ENCODE assay signal across 23 cellular contexts in genomic region chr10:57300718-57301117, GRCh38.
A peak's percentile ranks its signal among the peaks of the same experiment; 100 is the strongest.
DNase-seq lines count a peak whose midpoint lies in the region; ATAC-seq, FAIRE-seq and TF ChIP-seq lines count a peak whose summit lies in the region.
"Had no signal": no experiment of that assay in that cellular context is flagged by ENCODE, and none has a peak within 500 bp of the region (broad histone marks: within the 10 kb centered on the region; RNA-seq: fewer than 3 reads in every experiment).

No MANE protein-coding gene starts in this region.

- H3K27me3 Mint-ChIP-seq in activated CD4-positive, alpha-beta memory T cell treated with anti-CD3 and anti-CD28 coated beads, Interleukin-2, amount 10 ng/mL, durations not matched to agents 7 days and 5 days, result no peaks in the 10 kb centered on the region
- H3K27me3 Mint-ChIP-seq: B cell; CD4-positive, CD25-positive, alpha-beta regulatory T cell had no signal

- no peak overlapping the region for H2AK5ac ChIP-seq in IMR-90 (ENCODE audit: low read depth, low read length)

- intact Hi-C loops in IMR-90 (cut with micrococcal nuclease) (no loop called here), kidney (cut with DNase I) (no loop called here), thyroid gland (cut with DNase I) (no loop called here)

- H2BK20ac ChIP-seq in IMR-90 (ENCODE audit: low read depth, low read length), result no peak overlapping the region

- WGBS in IMR-90 (ENCODE audit: extremely low coverage in 2 of 2, insufficient read length in 1 of 2), 2 experiments, result no CpG with 5 or more reads among the region's 3 CpGs
- WGBS in thyroid gland, 2 donors, result 88 to 93% methylated on average over 3 of the region's 3 CpGs

- H4K91ac ChIP-seq in IMR-90 (ENCODE audit: insufficient read depth, low read depth, low read length), result no peak overlapping the region

- H3K9me1 ChIP-seq in IMR-90 (ENCODE audit: insufficient read depth, low read length), result no peaks in the 10 kb centered on the region

- dilution Hi-C loops in IMR-90 (cut with HindIII; ENCODE audit: low sequenced_read_pairs, unreplicated experiment), result no loop called here

- H2BK5ac ChIP-seq in IMR-90 (ENCODE audit: low read depth, low read length, poor library complexity, severe bottlenecking), result no peak overlapping the region

- no peak overlapping the region for H3K23ac ChIP-seq in IMR-90 (ENCODE audit: low read depth, low read length)

- H3K4me1 ChIP-seq in IMR-90 (ENCODE audit: control insufficient read depth, insufficient read depth, low read length) (no peaks in the 10 kb centered on the region), kidney (ENCODE audit: control insufficient read depth in 1 of 2, insufficient read depth in 1 of 2, low read depth in 1 of 2, low read length in 2 of 2) (no peaks in the 10 kb centered on the region), thyroid gland (no peaks in the 10 kb centered on the region)
- H3K4me1 ChIP-seq: BLaER1 had no signal

- no peaks in the 10 kb centered on the region for H3K36me3 Mint-ChIP-seq in activated CD4-positive, alpha-beta memory T cell treated with anti-CD3 and anti-CD28 coated beads, Interleukin-2, amount 10 ng/mL, durations not matched to agents 7 days and 5 days (ENCODE audit: low read depth)
- H3K36me3 Mint-ChIP-seq: CD4-positive, CD25-positive, alpha-beta regulatory T cell; CD8-positive, alpha-beta T cell had no signal

- H2BK120ac ChIP-seq in IMR-90 (ENCODE audit: low read depth, low read length), result no peak overlapping the region

- POLR2A ChIA-PET in IMR-90 (lab: Charles Lee; ENCODE audit: unreplicated experiment), result no interaction called here
- POLR2A ChIA-PET in activated CD4-positive, alpha-beta memory T cell treated with anti-CD3 and anti-CD28 coated beads, Interleukin-2, amount 10 ng/mL, durations not matched to agents 7 days and 5 days (lab: Charles Lee), result no interaction called here

- no peak overlapping the region for H4K5ac ChIP-seq in IMR-90 (ENCODE audit: low read depth, low read length)

- no peaks in the 10 kb centered on the region for H3K27me3 ChIP-seq in IMR-90 (ENCODE audit: control insufficient read depth, insufficient read depth, low read length)
- no peaks in the 10 kb centered on the region for H3K27me3 ChIP-seq in thyroid gland
- H3K27me3 ChIP-seq: BLaER1 had no signal

- H3K4ac ChIP-seq in IMR-90 (ENCODE audit: low read depth, low read length), result no peak overlapping the region

- TF ChIP-seq CTCF in IMR-90 (conservative IDR thresholded peaks at IDR 0.05; ENCODE audit: low read depth, low read length) (no peak), kidney (IDR thresholded peaks at IDR 0.05; ENCODE audit: borderline replicate concordance, extremely low read depth, insufficient read depth) (no peak), thyroid gland (IDR thresholded peaks at IDR 0.05) (no peak)

- FAIRE-seq in A204.1 (lab: Jason Lieb, UNC), result peak; percentile 27
- peak; percentile 11 for FAIRE-seq in kidney (lab: Jason Lieb, UNC)
- FAIRE-seq: D721Med, GM12878, GM19239, H1 had no signal

- BruUV-seq in IMR-90 (replicated peaks; lab: Mats Ljungman, UMichigan), result no TSS peak

- no peak overlapping the region for H3K14ac ChIP-seq in IMR-90 (replicated peaks; ENCODE audit: low read depth, low read length)

- H3K4me2 ChIP-seq in IMR-90 (ENCODE audit: low read depth, low read length), result no peak overlapping the region
- H3K4me2 ChIP-seq: BLaER1 had no signal

- CTCF ChIA-PET in IMR-90 (lab: Yijun Ruan, JAX), result no interaction called here
- CTCF ChIA-PET in activated CD4-positive, alpha-beta memory T cell treated with anti-CD3 and anti-CD28 coated beads, Interleukin-2, amount 10 ng/mL, durations not matched to agents 7 days and 5 days (lab: Charles Lee), result no interaction called here

- H3K4me3 ChIP-seq in IMR-90 (ENCODE audit: insufficient read depth, low read depth, low read length), result no peak overlapping the region
- H3K4me3 ChIP-seq in kidney (ENCODE audit: low read length in 2 of 2), result no peak overlapping the region
- no peak overlapping the region for H3K4me3 ChIP-seq in thyroid gland (replicated peaks in 1 of 3)
- H3K4me3 ChIP-seq: BLaER1, GM12878, GM23248 had no signal

- no peak overlapping the region for H3K4me3 Mint-ChIP-seq in activated CD4-positive, alpha-beta memory T cell treated with anti-CD3 and anti-CD28 coated beads, Interleukin-2, amount 10 ng/mL, durations not matched to agents 7 days and 5 days
- H3K4me3 Mint-ChIP-seq: B cell; CD4-positive, CD25-positive, alpha-beta regulatory T cell; CD8-positive, alpha-beta T cell had no signal

- H3K4me1 Mint-ChIP-seq in activated CD4-positive, alpha-beta memory T cell treated with anti-CD3 and anti-CD28 coated beads, Interleukin-2, amount 10 ng/mL, durations not matched to agents 7 days and 5 days, result no peaks in the 10 kb centered on the region
- H3K4me1 Mint-ChIP-seq: B cell; CD4-positive, CD25-positive, alpha-beta regulatory T cell had no signal

- no peak overlapping the region for H3K56ac ChIP-seq in IMR-90 (ENCODE audit: extremely low read depth, insufficient read depth, low read length)

- no peak for DNase-seq in IMR-90
- no peak for DNase-seq in kidney
- DNase-seq in T-helper 9 cell, result no peak
- no peak for DNase-seq in activated CD4-positive, alpha-beta memory T cell treated with anti-CD3 and anti-CD28 coated beads, Interleukin-2, amount 10 ng/mL, durations not matched to agents 7 days and 5 days
- no peak for DNase-seq in thyroid gland
- DNase-seq: 8988T; CD4-positive, CD25-positive, alpha-beta regulatory T cell; CD8-positive, alpha-beta T cell; DMS 273 treated with DMSO at 0.1 percent for 48 hours; DMS79; EL; GDM1; GM23248; H7; HCEC 1CT had no signal

- H4K8ac ChIP-seq in IMR-90 (ENCODE audit: low read depth in 2 of 2, low read length in 2 of 2), result no peak overlapping the region

- no peak overlapping the region for H3K27ac Mint-ChIP-seq in activated CD4-positive, alpha-beta memory T cell treated with anti-CD3 and anti-CD28 coated beads, Interleukin-2, amount 10 ng/mL, durations not matched to agents 7 days and 5 days
- H3K27ac Mint-ChIP-seq: B cell; CD4-positive, CD25-positive, alpha-beta regulatory T cell; CD8-positive, alpha-beta T cell had no signal

- TF ChIP-seq RAD21 in IMR-90 (IDR thresholded peaks at IDR 0.05; ENCODE audit: low read length), result no peak

- H3K9me3 Mint-ChIP-seq in activated CD4-positive, alpha-beta memory T cell treated with anti-CD3 and anti-CD28 coated beads, Interleukin-2, amount 10 ng/mL, durations not matched to agents 7 days and 5 days, result no peaks in the 10 kb centered on the region

- no peak for ATAC-seq in IMR-90 (ENCODE audit: low read depth)
- ATAC-seq: CD8-positive, alpha-beta T cell; GM12878 had no signal

- in situ Hi-C loops in IMR-90 (cut with MboI; ENCODE audit: low sequenced_read_pairs), result no loop called here

- H3K9ac ChIP-seq in IMR-90 (ENCODE audit: low read depth, low read length), result no peak overlapping the region
- H3K9ac ChIP-seq in kidney (ENCODE audit: low read length in 2 of 2), result no peak overlapping the region
- H3K9ac ChIP-seq: BLaER1, GM23248 had no signal

- H3K79me1 ChIP-seq in IMR-90 (ENCODE audit: low read depth in 1 of 2, low read length in 2 of 2), result no peaks in the 10 kb centered on the region

- H3K18ac ChIP-seq in IMR-90 (ENCODE audit: low read depth, low read length), result no peak overlapping the region

- H3K27ac ChIP-seq in IMR-90 (ENCODE audit: insufficient read depth, low read length) (no peak overlapping the region), kidney (ENCODE audit: low read depth in 2 of 2, low read length in 2 of 2) (no peak overlapping the region), thyroid gland (no peak overlapping the region)
- H3K27ac ChIP-seq: BLaER1, C4-2B, GM23248 had no signal

- H2AFZ ChIP-seq in IMR-90 (replicated peaks; ENCODE audit: low read length, poor library complexity), result no peak overlapping the region
- H2AFZ ChIP-seq: GM23248 had no signal

- 0 out of 2 replicates have a peak, but pooled peaks cover 2% of the 10 kb centered on the region for H3K9me3 ChIP-seq in IMR-90 (ENCODE audit: control insufficient read depth, insufficient read depth, low read length)
- no peaks in the 10 kb centered on the region for H3K9me3 ChIP-seq in kidney (ENCODE audit: control insufficient read depth in 1 of 2, low read length in 2 of 2)
- H3K9me3 ChIP-seq in thyroid gland, result no peaks in the 10 kb centered on the region
- H3K9me3 ChIP-seq: BLaER1 had no signal

- H2BK15ac ChIP-seq in IMR-90 (ENCODE audit: low read depth, low read length), result no peak overlapping the region

- no peaks in the 10 kb centered on the region for H3K36me3 ChIP-seq in IMR-90 (ENCODE audit: control insufficient read depth, insufficient read depth, low read length)
- H3K36me3 ChIP-seq in kidney (ENCODE audit: control insufficient read depth in 1 of 2, insufficient read depth in 2 of 2, low read length in 2 of 2), result no peaks in the 10 kb centered on the region
- H3K36me3 ChIP-seq in thyroid gland, result no peaks in the 10 kb centered on the region
- H3K36me3 ChIP-seq: BLaER1 had no signal

- no peak for TF ChIP-seq POLR2A in IMR-90 (IDR thresholded peaks at IDR 0.05; ENCODE audit: low read depth, low read length)
- no peak for TF ChIP-seq POLR2A in thyroid gland (IDR thresholded peaks at IDR 0.05)

- no peak overlapping the region for H2AK9ac ChIP-seq in IMR-90 (replicated peaks; ENCODE audit: low read depth, low read length, poor library complexity)

- H4K20me1 ChIP-seq in IMR-90 (ENCODE audit: insufficient read depth, low read length), result no peaks in the 10 kb centered on the region
- H4K20me1 ChIP-seq: BLaER1 had no signal

TF ChIP-seq in IMR-90, 13 proteins besides CTCF, POLR2A, EP300 and RAD21:
- TF ChIP-seq RCOR1 (IDR thresholded peaks at IDR 0.05; ENCODE audit: insufficient replicate concordance, low read length) (no peak), MAFK (IDR thresholded peaks at IDR 0.05; ENCODE audit: low read depth, low read length) (peak; percentile 63)
